Comparison of ENCODE assay signal across 19 cellular contexts in the genomic region with DNA sequence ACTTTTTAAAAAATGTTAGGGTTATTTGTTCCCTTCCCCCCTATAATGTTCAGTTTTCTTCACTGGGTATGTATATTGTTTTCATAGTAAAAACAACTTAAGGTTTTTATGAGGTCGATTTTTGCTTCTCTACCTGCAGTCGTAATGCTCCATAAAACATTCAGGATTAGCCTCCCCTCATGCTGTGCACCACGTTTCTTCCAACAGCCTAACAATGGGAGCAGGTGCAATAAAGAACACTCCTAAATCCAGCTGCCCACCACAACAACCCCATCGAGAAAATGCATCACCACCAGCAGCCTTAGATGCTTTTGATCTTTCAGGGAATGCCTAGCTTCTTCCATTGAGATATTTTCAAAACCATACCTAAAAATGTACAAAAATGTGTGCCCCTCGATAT.
"Had no signal": no experiment of that assay in that cellular context is flagged by ENCODE, and none has a peak within 500 bp of the region (broad histone marks: within the 10 kb centered on the region; RNA-seq: fewer than 3 reads in every experiment).

No MANE protein-coding gene starts in this region.

- H3K27ac Mint-ChIP-seq: activated CD4-positive, alpha-beta T cell treated with anti-CD3 and anti-CD28 coated beads, Interleukin-2, amount 10 ng/mL, durations not matched to agents 24 days and 14 days; activated CD8-positive, alpha-beta T cell treated with anti-CD3 and anti-CD28 coated beads, Interleukin-2, amount 10 ng/mL, durations not matched to agents 7 days and 5 days; activated naive CD4-positive, alpha-beta T cell treated with anti-CD3 and anti-CD28 coated beads, Interleukin-2, amount 10 ng/mL, durations not matched to agents 7 days and 5 days; activated naive CD8-positive, alpha-beta T cell treated with anti-CD3 and anti-CD28 coated beads, Interleukin-2, amount 50 U/mL, for 24 hours; natural killer cell; stimulated activated memory B cell treated with anti-CD40 and anti-IgM and Interleukin-4, amounts not matched to agents 10 μg/mL and 1 μg/mL and 100 μg/mL, for 72 hours; type B pancreatic cell had no signal

- H3K9me3 Mint-ChIP-seq: activated CD4-positive, alpha-beta T cell treated with anti-CD3 and anti-CD28 coated beads, Interleukin-2, amount 10 ng/mL, durations not matched to agents 24 days and 14 days; activated naive CD8-positive, alpha-beta T cell treated with anti-CD3 and anti-CD28 coated beads, Interleukin-2, amount 50 U/mL, for 24 hours; natural killer cell; stimulated activated memory B cell treated with anti-CD40 and anti-IgM and Interleukin-4, amounts not matched to agents 10 μg/mL and 1 μg/mL and 100 μg/mL, for 72 hours; type B pancreatic cell had no signal

- DNase-seq: activated CD4-positive, alpha-beta T cell treated with anti-CD3 and anti-CD28 coated beads, Interleukin-2, amount 10 ng/mL, durations not matched to agents 24 days and 14 days; activated CD8-positive, alpha-beta T cell treated with anti-CD3 and anti-CD28 coated beads, Interleukin-2, amount 10 ng/mL, durations not matched to agents 7 days and 5 days; activated effector memory CD4-positive, alpha-beta T cell treated with Interleukin-2 at 50 U/mL for 16 hours; activated naive CD4-positive, alpha-beta T cell treated with anti-CD3 and anti-CD28 coated beads, Interleukin-2, amount 10 ng/mL, durations not matched to agents 7 days and 5 days; activated naive CD8-positive, alpha-beta T cell treated with anti-CD3 and anti-CD28 coated beads, Interleukin-2, amount 50 U/mL, for 24 hours; activated T-cell treated with anti-CD3 and anti-CD28 coated beads, Interleukin-2, amount 50 U/mL, for 48 hours; anterior cingulate cortex; central memory CD4-positive, alpha-beta T cell; dorsolateral prefrontal cortex; islet precursor cell; left colon; natural killer cell; sigmoid colon; stimulated activated CD4-positive, alpha-beta T cell treated with anti-CD3 and anti-CD28 coated beads, Interleukin-4, amount 100 ng/mL, for 4 hours; testis had no signal

- H3K27me3 ChIP-seq: dorsolateral prefrontal cortex, sigmoid colon, testis had no signal

- H3K36me3 ChIP-seq: sigmoid colon had no signal

- H3K27me3 Mint-ChIP-seq: activated CD4-positive, alpha-beta T cell treated with anti-CD3 and anti-CD28 coated beads, Interleukin-2, amount 10 ng/mL, durations not matched to agents 24 days and 14 days; activated naive CD4-positive, alpha-beta T cell treated with anti-CD3 and anti-CD28 coated beads, Interleukin-2, amount 10 ng/mL, durations not matched to agents 7 days and 5 days; activated naive CD8-positive, alpha-beta T cell treated with anti-CD3 and anti-CD28 coated beads, Interleukin-2, amount 50 U/mL, for 24 hours; stimulated activated memory B cell treated with anti-CD40 and anti-IgM and Interleukin-4, amounts not matched to agents 10 μg/mL and 1 μg/mL and 100 μg/mL, for 72 hours; type B pancreatic cell had no signal

- H3K4me3 ChIP-seq: dorsolateral prefrontal cortex, lung, sigmoid colon, testis had no signal

- H3K4me1 ChIP-seq: sigmoid colon, testis had no signal

- H3K4me1 Mint-ChIP-seq: activated CD4-positive, alpha-beta T cell treated with anti-CD3 and anti-CD28 coated beads, Interleukin-2, amount 10 ng/mL, durations not matched to agents 24 days and 14 days; activated naive CD4-positive, alpha-beta T cell treated with anti-CD3 and anti-CD28 coated beads, Interleukin-2, amount 10 ng/mL, durations not matched to agents 7 days and 5 days; activated naive CD8-positive, alpha-beta T cell treated with anti-CD3 and anti-CD28 coated beads, Interleukin-2, amount 50 U/mL, for 24 hours; natural killer cell; stimulated activated memory B cell treated with anti-CD40 and anti-IgM and Interleukin-4, amounts not matched to agents 10 μg/mL and 1 μg/mL and 100 μg/mL, for 72 hours had no signal

- H3K4me3 Mint-ChIP-seq: activated CD4-positive, alpha-beta T cell treated with anti-CD3 and anti-CD28 coated beads, Interleukin-2, amount 10 ng/mL, durations not matched to agents 24 days and 14 days; activated CD8-positive, alpha-beta T cell treated with anti-CD3 and anti-CD28 coated beads, Interleukin-2, amount 10 ng/mL, durations not matched to agents 7 days and 5 days; activated naive CD4-positive, alpha-beta T cell treated with anti-CD3 and anti-CD28 coated beads, Interleukin-2, amount 10 ng/mL, durations not matched to agents 7 days and 5 days; activated naive CD8-positive, alpha-beta T cell treated with anti-CD3 and anti-CD28 coated beads, Interleukin-2, amount 50 U/mL, for 24 hours; brain; natural killer cell; stimulated activated memory B cell treated with anti-CD40 and anti-IgM and Interleukin-4, amounts not matched to agents 10 μg/mL and 1 μg/mL and 100 μg/mL, for 72 hours; type B pancreatic cell had no signal

- H3K9me3 ChIP-seq: sigmoid colon, testis had no signal

- H3K36me3 Mint-ChIP-seq: activated naive CD4-positive, alpha-beta T cell treated with anti-CD3 and anti-CD28 coated beads, Interleukin-2, amount 10 ng/mL, durations not matched to agents 7 days and 5 days; brain; natural killer cell; stimulated activated memory B cell treated with anti-CD40 and anti-IgM and Interleukin-4, amounts not matched to agents 10 μg/mL and 1 μg/mL and 100 μg/mL, for 72 hours; type B pancreatic cell had no signal

- H3K27ac ChIP-seq: sigmoid colon, testis had no signal
